Comparison of ENCODE assay signal across 10 cellular contexts in the genomic region with DNA sequence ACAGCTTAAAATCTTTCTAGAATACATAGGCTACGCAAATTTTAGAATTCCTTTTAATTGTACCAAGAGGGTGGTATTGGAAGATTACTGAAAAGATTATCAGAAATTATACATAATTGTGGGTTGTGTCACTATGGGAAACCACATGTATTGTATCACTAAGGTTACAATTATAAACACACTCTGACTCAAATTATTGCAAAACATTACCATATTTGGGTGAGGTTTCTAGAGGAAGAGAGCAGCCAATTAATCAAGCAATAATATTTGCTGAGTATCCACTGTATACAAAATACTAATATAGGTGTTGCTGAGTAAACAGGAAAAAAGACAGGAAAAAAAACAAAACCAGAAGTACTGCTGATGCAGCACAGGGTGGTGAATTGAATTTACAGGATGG. TPM values are rescaled to one million over a fixed set of nuclear protein-coding genes. Genes with fewer than 3 reads are reported as not detected.
DNase-seq lines count a peak whose midpoint lies in the region; ATAC-seq and TF ChIP-seq lines count a peak whose summit lies in the region.
"Had no signal": no experiment of that assay in that cellular context is flagged by ENCODE, and none has a peak within 500 bp of the region (broad histone marks: within the 10 kb centered on the region; RNA-seq: fewer than 3 reads in every experiment).

No MANE protein-coding gene starts in this region.

- H3K36me3 Mint-ChIP-seq in naive thymus-derived CD4-positive, alpha-beta T cell = peaks cover 0 to 4% (median 3%) of the 10 kb centered on the region in 5 donors

- peaks cover 16 to 22% (median 20%) of the 10 kb centered on the region in 7 donors for H3K4me1 Mint-ChIP-seq in naive thymus-derived CD4-positive, alpha-beta T cell

- H3K27ac ChIP-seq in effector memory CD4-positive, alpha-beta T cell (ENCODE audit: insufficient read depth, low read length, poor library complexity, severe bottlenecking) = no peak overlapping the region
- no peak overlapping the region for H3K27ac ChIP-seq in naive thymus-derived CD4-positive, alpha-beta T cell (ENCODE audit: low read depth, low read length)
- H3K27ac ChIP-seq: left ventricle myocardium inferior had no signal

- no peak for TF ChIP-seq CTCF in AG09319 (IDR thresholded peaks at IDR 0.05; ENCODE audit: low read depth, low read length)

- no peak overlapping the region for H3K27ac Mint-ChIP-seq in naive thymus-derived CD4-positive, alpha-beta T cell

- DNase-seq in AG09319 (ENCODE audit: extremely low read depth, low read depth) (peak; percentile 44), Kasumi-1 (lab: John Stamatoyannopoulos, UW) (peak; percentile 71), SKM-1 (lab: John Stamatoyannopoulos, UW; ENCODE audit: unreplicated experiment) (peak; percentile 40), foreskin melanocyte (peak; percentile 8), dedifferentiated amniotic fluid mesenchymal stem cell (ENCODE audit: extremely low spot score) (no peak)
- no peak for DNase-seq in activated naive CD4-positive, alpha-beta T cell treated with anti-CD3 and anti-CD28 coated beads, Interleukin-2, amount 50 U/mL, for 16 hours
- no peak for DNase-seq in effector memory CD4-positive, alpha-beta T cell
- no peak for DNase-seq in naive thymus-derived CD4-positive, alpha-beta T cell
- DNase-seq: activated effector memory CD4-positive, alpha-beta T cell treated with Interleukin-2 at 50 U/mL for 16 hours; left ventricle myocardium inferior had no signal

- no peak overlapping the region for H3K4me3 ChIP-seq in effector memory CD4-positive, alpha-beta T cell (ENCODE audit: insufficient read depth, low read depth, low read length, poor library complexity, severe bottlenecking)
- no peak overlapping the region for H3K4me3 ChIP-seq in naive thymus-derived CD4-positive, alpha-beta T cell (ENCODE audit: low read length)
- H3K4me3 ChIP-seq: left ventricle myocardium inferior had no signal

- CTCF ChIA-PET in naive thymus-derived CD4-positive, alpha-beta T cell (lab: Charles Lee) = no interaction called here

- intact Hi-C loops in naive thymus-derived CD4-positive, alpha-beta T cell (cut with micrococcal nuclease) = no loop called here

- peaks cover 13% of the 10 kb centered on the region for H3K4me1 ChIP-seq in effector memory CD4-positive, alpha-beta T cell (ENCODE audit: control insufficient read depth, insufficient read depth, low read length, poor library complexity, severe bottlenecking)
- peaks cover 11 to 14% of the 10 kb centered on the region in 2 donors for H3K4me1 ChIP-seq in naive thymus-derived CD4-positive, alpha-beta T cell (ENCODE audit: control insufficient read depth in 2 of 2, insufficient read depth in 2 of 2, low read length in 2 of 2)

- no peaks in the 10 kb centered on the region for H3K27me3 ChIP-seq in effector memory CD4-positive, alpha-beta T cell (replicated peaks; ENCODE audit: control insufficient read depth, insufficient read depth, low read length, poor library complexity, severe bottlenecking)
- H3K27me3 ChIP-seq in naive thymus-derived CD4-positive, alpha-beta T cell (ENCODE audit: control insufficient read depth in 2 of 2, insufficient read depth in 2 of 2, low read length in 2 of 2) = no peaks in the 10 kb centered on the region

- no peaks in the 10 kb centered on the region for H3K9me3 Mint-ChIP-seq in naive thymus-derived CD4-positive, alpha-beta T cell

- H3K9me3 ChIP-seq in effector memory CD4-positive, alpha-beta T cell (ENCODE audit: control insufficient read depth, low read length) = no peaks in the 10 kb centered on the region
- H3K9me3 ChIP-seq in naive thymus-derived CD4-positive, alpha-beta T cell (ENCODE audit: control insufficient read depth in 2 of 3, low read length in 3 of 3) = no peaks in the 10 kb centered on the region
- H3K9me3 ChIP-seq: left ventricle myocardium inferior had no signal

- ATAC-seq in naive thymus-derived CD4-positive, alpha-beta T cell = no peak

- no peak overlapping the region for H3K4me3 Mint-ChIP-seq in naive thymus-derived CD4-positive, alpha-beta T cell

- POLR2A ChIA-PET in naive thymus-derived CD4-positive, alpha-beta T cell (lab: Charles Lee) = no interaction called here

- no peaks in the 10 kb centered on the region for H3K36me3 ChIP-seq in effector memory CD4-positive, alpha-beta T cell (ENCODE audit: control insufficient read depth, insufficient read depth, low read length)
- peaks cover 0 to 3% (median 0%) of the 10 kb centered on the region in 3 experiments for H3K36me3 ChIP-seq in naive thymus-derived CD4-positive, alpha-beta T cell (ENCODE audit: control insufficient read depth in 2 of 3, insufficient read depth in 3 of 3, low read length in 3 of 3)
- H3K36me3 ChIP-seq: left ventricle myocardium inferior had no signal

- peaks cover 5 to 52% (median 19%) of the 10 kb centered on the region in 5 donors for H3K27me3 Mint-ChIP-seq in naive thymus-derived CD4-positive, alpha-beta T cell

RNA-seq across cellular contexts. Expression of a gene that starts 3.1 kb away (rescaled TPM):
- total RNA-seq in naive thymus-derived CD4-positive, alpha-beta T cell = 100 to 1,000 TPM in 3 of 5 experiments, 10 to 100 TPM in 2; 86.2 to 129 (median 111) TPM
- polyA plus RNA-seq in naive thymus-derived CD4-positive, alpha-beta T cell = 100 to 1,000 TPM; 187 to 191 TPM

Comparison
In these comparisons a context has a peak if more than half of its experiments do, and no peak if none do; other contexts are left out.
1. DNase-seq: peak in AG09319 (single experiment), Kasumi-1 (2 of 2), SKM-1 (single experiment) and foreskin melanocyte (single experiment); none in activated naive CD4-positive, alpha-beta T cell treated with anti-CD3 and anti-CD28 coated beads, Interleukin-2, amount 50 U/mL, for 16 hours (single experiment), effector memory CD4-positive, alpha-beta T cell (0 of 3), naive thymus-derived CD4-positive, alpha-beta T cell (0 of 9) and dedifferentiated amniotic fluid mesenchymal stem cell (single experiment).